Comparison of ENCODE assay signal across 8 cellular contexts in genomic region chr3:121748638-121749275, GRCh38. TPM values are rescaled to one million over a fixed set of nuclear protein-coding genes. Genes with fewer than 3 reads are reported as not detected.
DNase-seq lines count a peak whose midpoint lies in the region; ATAC-seq and TF ChIP-seq lines count a peak whose summit lies in the region.

No MANE protein-coding gene starts in this region.

- H2AFZ ChIP-seq in smooth muscle cell (ENCODE audit: low read depth), result no peak overlapping the region

- H3K4me1 Mint-ChIP-seq in activated naive CD8-positive, alpha-beta T cell treated with anti-CD3 and anti-CD28 coated beads, Interleukin-2, amount 50 U/mL, for 24 hours, result peaks cover 8% of the 10 kb centered on the region
- no peaks in the 10 kb centered on the region for H3K4me1 Mint-ChIP-seq in nephron progenitor cell
- peaks cover 8% of the 10 kb centered on the region for H3K4me1 Mint-ChIP-seq in activated CD8-positive, alpha-beta memory T cell treated with anti-CD3 and anti-CD28 coated beads, Interleukin-2, amount 10 ng/mL, durations not matched to agents 7 days and 5 days

- H3K27ac ChIP-seq in HUES48 (ENCODE audit: low read depth, low read length), result peak overlapping the region; percentile 96
- H3K27ac ChIP-seq in smooth muscle cell (ENCODE audit: low read depth), result peak overlapping the region; percentile 98

- H3K36me3 ChIP-seq in HUES48 (ENCODE audit: control insufficient read depth, insufficient read depth, low read length) (no peaks in the 10 kb centered on the region), iPS-15b (ENCODE audit: control insufficient read depth, insufficient read depth, low read length) (no peaks in the 10 kb centered on the region), smooth muscle cell (ENCODE audit: low read depth) (no peaks in the 10 kb centered on the region)

- H3K27me3 Mint-ChIP-seq in activated naive CD8-positive, alpha-beta T cell treated with anti-CD3 and anti-CD28 coated beads, Interleukin-2, amount 50 U/mL, for 24 hours, result peaks cover 2% of the 10 kb centered on the region
- H3K27me3 Mint-ChIP-seq in nephron progenitor cell (ENCODE audit: low read depth, poor library complexity), result peaks cover 30% of the 10 kb centered on the region
- H3K27me3 Mint-ChIP-seq in activated CD8-positive, alpha-beta memory T cell treated with anti-CD3 and anti-CD28 coated beads, Interleukin-2, amount 10 ng/mL, durations not matched to agents 7 days and 5 days, result peaks cover 10% of the 10 kb centered on the region

- H3K9ac ChIP-seq in HUES48 (ENCODE audit: low read depth, low read length) (peak overlapping the region; percentile 91), iPS-15b (ENCODE audit: low read depth, low read length) (peak overlapping the region; percentile 93), smooth muscle cell (ENCODE audit: low read depth) (peak overlapping the region; percentile 99)

- H3K9me3 ChIP-seq in HUES48 (ENCODE audit: control insufficient read depth, insufficient read depth, low read length) (no peaks in the 10 kb centered on the region), iPS-15b (ENCODE audit: control insufficient read depth, insufficient read depth, low read length) (no peaks in the 10 kb centered on the region), smooth muscle cell (replicated peaks; ENCODE audit: low read depth) (no peaks in the 10 kb centered on the region)

- no peak overlapping the region for H3K27ac Mint-ChIP-seq in activated naive CD8-positive, alpha-beta T cell treated with anti-CD3 and anti-CD28 coated beads, Interleukin-2, amount 50 U/mL, for 24 hours
- H3K27ac Mint-ChIP-seq in nephron progenitor cell, result no peak overlapping the region
- no peak overlapping the region for H3K27ac Mint-ChIP-seq in activated CD8-positive, alpha-beta memory T cell treated with anti-CD3 and anti-CD28 coated beads, Interleukin-2, amount 10 ng/mL, durations not matched to agents 7 days and 5 days

- H3F3A ChIP-seq in smooth muscle cell (ENCODE audit: low read depth), result no peaks in the 10 kb centered on the region

- DNase-seq in AG08395 (ENCODE audit: low spot score) (peak; percentile 15), smooth muscle cell (lab: John Stamatoyannopoulos, UW; ENCODE audit: unreplicated experiment) (no peak), nephron progenitor cell (no peak)
- DNase-seq in activated naive CD8-positive, alpha-beta T cell treated with anti-CD3 and anti-CD28 coated beads, Interleukin-2, amount 50 U/mL, for 24 hours, result no peak
- no peak for DNase-seq in activated CD8-positive, alpha-beta memory T cell treated with anti-CD3 and anti-CD28 coated beads, Interleukin-2, amount 10 ng/mL, durations not matched to agents 7 days and 5 days

- H3K36me3 Mint-ChIP-seq in activated naive CD8-positive, alpha-beta T cell treated with anti-CD3 and anti-CD28 coated beads, Interleukin-2, amount 50 U/mL, for 24 hours (ENCODE audit: low read depth), result no peaks in the 10 kb centered on the region
- no peaks in the 10 kb centered on the region for H3K36me3 Mint-ChIP-seq in nephron progenitor cell (ENCODE audit: low read depth)
- H3K36me3 Mint-ChIP-seq in activated CD8-positive, alpha-beta memory T cell treated with anti-CD3 and anti-CD28 coated beads, Interleukin-2, amount 10 ng/mL, durations not matched to agents 7 days and 5 days, result no peaks in the 10 kb centered on the region

- ATAC-seq in GM19035 (IDR thresholded peaks at IDR 0.05; ENCODE audit: unreplicated experiment), result peak; percentile 17
- ATAC-seq in activated naive CD8-positive, alpha-beta T cell treated with anti-CD3 and anti-CD28 coated beads, Interleukin-2, amount 50 U/mL, for 24 hours, result peak; percentile 14
- no peak for ATAC-seq in activated CD8-positive, alpha-beta memory T cell treated with anti-CD3 and anti-CD28 coated beads, Interleukin-2, amount 10 ng/mL, durations not matched to agents 7 days and 5 days

- peaks cover 54% of the 10 kb centered on the region for H3K79me2 ChIP-seq in smooth muscle cell (ENCODE audit: low read depth)

- CTCF ChIA-PET in activated CD8-positive, alpha-beta memory T cell treated with anti-CD3 and anti-CD28 coated beads, Interleukin-2, amount 10 ng/mL, durations not matched to agents 7 days and 5 days (lab: Charles Lee), result interaction anchor here (0.9 to 2.2 kb wide), 3 partner anchors 88 to 344 kb away, joined by 3 to 5 read pairs (median 4); partner anchors contain the start of gene HCLS1

- no peaks in the 10 kb centered on the region for H3K9me3 Mint-ChIP-seq in activated naive CD8-positive, alpha-beta T cell treated with anti-CD3 and anti-CD28 coated beads, Interleukin-2, amount 50 U/mL, for 24 hours
- no peaks in the 10 kb centered on the region for H3K9me3 Mint-ChIP-seq in nephron progenitor cell
- no peaks in the 10 kb centered on the region for H3K9me3 Mint-ChIP-seq in activated CD8-positive, alpha-beta memory T cell treated with anti-CD3 and anti-CD28 coated beads, Interleukin-2, amount 10 ng/mL, durations not matched to agents 7 days and 5 days (ENCODE audit: low read depth)

- TF ChIP-seq CTCF in smooth muscle cell (IDR thresholded peaks at IDR 0.05; ENCODE audit: borderline replicate concordance, insufficient read depth, poor library complexity, severe bottlenecking), result no peak
- no peak for TF ChIP-seq CTCF in nephron progenitor cell (IDR thresholded peaks at IDR 0.05)

- H3K4me1 ChIP-seq in HUES48 (ENCODE audit: control insufficient read depth, insufficient read depth, low read length) (peaks cover 15% of the 10 kb centered on the region), iPS-15b (ENCODE audit: control insufficient read depth, insufficient read depth, low read length) (no peaks in the 10 kb centered on the region), smooth muscle cell (ENCODE audit: low read depth) (peaks cover 20% of the 10 kb centered on the region)

- H3K4me3 ChIP-seq in HUES48 (ENCODE audit: low read depth, low read length), result peak overlapping the region; percentile 93
- H3K4me3 ChIP-seq in iPS-15b (ENCODE audit: low read depth, low read length), result peak overlapping the region; percentile 88
- H3K4me3 ChIP-seq in smooth muscle cell, result peak overlapping the region; percentile 85

- H3K4me2 ChIP-seq in smooth muscle cell, result peak overlapping the region; percentile 96

- H3K4me3 Mint-ChIP-seq in activated naive CD8-positive, alpha-beta T cell treated with anti-CD3 and anti-CD28 coated beads, Interleukin-2, amount 50 U/mL, for 24 hours, result no peak overlapping the region
- no peak overlapping the region for H3K4me3 Mint-ChIP-seq in nephron progenitor cell
- H3K4me3 Mint-ChIP-seq in activated CD8-positive, alpha-beta memory T cell treated with anti-CD3 and anti-CD28 coated beads, Interleukin-2, amount 10 ng/mL, durations not matched to agents 7 days and 5 days, result no peak overlapping the region

- H3K27me3 ChIP-seq in HUES48 (ENCODE audit: control insufficient read depth, insufficient read depth, low read length) (peaks cover 3% of the 10 kb centered on the region; the same call in 1 of the 2 replicates), iPS-15b (ENCODE audit: control insufficient read depth, insufficient read depth, low read length) (no peaks in the 10 kb centered on the region), smooth muscle cell (ENCODE audit: low read depth) (peaks cover 5% of the 10 kb centered on the region)

- WGBS in smooth muscle cell (ENCODE audit: low lambda C conversion rate), result 8% methylated on average over 18 of the region's 18 CpGs

- H4K20me1 ChIP-seq in smooth muscle cell (ENCODE audit: low read depth), result peaks cover 50% of the 10 kb centered on the region

RNA-seq across cellular contexts. Expression of gene GOLGB1, which starts 0.8 kb away (rescaled TPM):
- 68.5 and 84.8 TPM in 2 replicates for total RNA-seq in smooth muscle cell
- 41.9 and 51.1 TPM in 2 replicates for polyA plus RNA-seq in smooth muscle cell
- total RNA-seq in activated CD8-positive, alpha-beta memory T cell treated with anti-CD3 and anti-CD28 coated beads, Interleukin-2, amount 10 ng/mL, durations not matched to agents 7 days and 5 days, result 10 to 100 TPM; 30.6 to 31.2 TPM
